Comparison of ENCODE assay signal across 1 cellular context in the genomic region with DNA sequence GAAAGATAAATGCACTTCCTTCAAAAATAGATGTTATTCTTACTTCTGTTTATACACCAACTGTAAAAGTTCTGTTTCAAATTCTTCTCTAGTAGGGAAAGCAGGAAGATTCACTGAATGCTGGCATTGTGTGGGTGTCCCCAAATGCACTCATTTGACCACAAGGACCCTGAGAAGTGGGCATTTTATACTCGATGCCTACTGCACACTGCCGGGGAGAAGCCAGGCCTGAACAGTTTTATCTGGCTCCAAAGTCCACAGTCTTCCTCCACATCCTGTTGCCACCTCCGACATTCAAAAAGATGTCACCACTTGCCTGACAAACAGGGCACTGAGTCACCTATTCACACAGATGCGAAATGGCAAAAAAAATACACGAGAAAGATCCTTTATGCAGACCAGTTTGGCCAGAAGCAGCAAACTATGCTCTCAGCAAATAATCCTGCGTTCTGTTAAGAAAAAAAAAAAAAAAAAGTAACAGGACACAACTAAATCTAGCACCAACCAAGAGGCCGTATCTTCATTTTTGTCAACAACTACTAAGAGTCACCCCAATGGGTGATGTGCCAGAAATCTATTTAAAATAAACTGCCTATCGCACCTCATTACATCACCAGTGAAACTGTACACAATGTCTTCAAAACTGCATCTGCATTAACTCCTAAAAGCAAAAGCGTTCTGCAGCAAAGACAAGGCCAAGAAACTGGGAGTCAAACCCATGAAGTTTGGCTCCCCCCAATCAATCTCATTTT.
TF ChIP-seq lines count a peak whose summit lies in the region.

No MANE protein-coding gene starts in this region.

TF ChIP-seq in HepG2, 621 proteins besides CTCF, POLR2A, EP300 and RAD21 (continued from another document and continues in another):
- TF ChIP-seq, protein P1, sequence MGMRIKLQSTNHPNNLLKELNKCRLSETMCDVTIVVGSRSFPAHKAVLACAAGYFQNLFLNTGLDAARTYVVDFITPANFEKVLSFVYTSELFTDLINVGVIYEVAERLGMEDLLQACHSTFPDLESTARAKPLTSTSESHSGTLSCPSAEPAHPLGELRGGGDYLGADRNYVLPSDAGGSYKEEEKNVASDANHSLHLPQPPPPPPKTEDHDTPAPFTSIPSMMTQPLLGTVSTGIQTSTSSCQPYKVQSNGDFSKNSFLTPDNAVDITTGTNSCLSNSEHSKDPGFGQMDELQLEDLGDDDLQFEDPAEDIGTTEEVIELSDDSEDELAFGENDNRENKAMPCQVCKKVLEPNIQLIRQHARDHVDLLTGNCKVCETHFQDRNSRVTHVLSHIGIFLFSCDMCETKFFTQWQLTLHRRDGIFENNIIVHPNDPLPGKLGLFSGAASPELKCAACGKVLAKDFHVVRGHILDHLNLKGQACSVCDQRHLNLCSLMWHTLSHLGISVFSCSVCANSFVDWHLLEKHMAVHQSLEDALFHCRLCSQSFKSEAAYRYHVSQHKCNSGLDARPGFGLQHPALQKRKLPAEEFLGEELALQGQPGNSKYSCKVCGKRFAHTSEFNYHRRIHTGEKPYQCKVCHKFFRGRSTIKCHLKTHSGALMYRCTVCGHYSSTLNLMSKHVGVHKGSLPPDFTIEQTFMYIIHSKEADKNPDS (CRISPR knock-in tag; IDR thresholded peaks at IDR 0.05): no peak
- TF ChIP-seq ZNF17 (CRISPR knock-in tag; IDR thresholded peaks at IDR 0.05): no peak
- TF ChIP-seq, protein P2, sequence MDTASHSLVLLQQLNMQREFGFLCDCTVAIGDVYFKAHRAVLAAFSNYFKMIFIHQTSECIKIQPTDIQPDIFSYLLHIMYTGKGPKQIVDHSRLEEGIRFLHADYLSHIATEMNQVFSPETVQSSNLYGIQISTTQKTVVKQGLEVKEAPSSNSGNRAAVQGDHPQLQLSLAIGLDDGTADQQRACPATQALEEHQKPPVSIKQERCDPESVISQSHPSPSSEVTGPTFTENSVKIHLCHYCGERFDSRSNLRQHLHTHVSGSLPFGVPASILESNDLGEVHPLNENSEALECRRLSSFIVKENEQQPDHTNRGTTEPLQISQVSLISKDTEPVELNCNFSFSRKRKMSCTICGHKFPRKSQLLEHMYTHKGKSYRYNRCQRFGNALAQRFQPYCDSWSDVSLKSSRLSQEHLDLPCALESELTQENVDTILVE (CRISPR knock-in tag; IDR thresholded peaks at IDR 0.05): no peak
- TF ChIP-seq, protein P3, sequence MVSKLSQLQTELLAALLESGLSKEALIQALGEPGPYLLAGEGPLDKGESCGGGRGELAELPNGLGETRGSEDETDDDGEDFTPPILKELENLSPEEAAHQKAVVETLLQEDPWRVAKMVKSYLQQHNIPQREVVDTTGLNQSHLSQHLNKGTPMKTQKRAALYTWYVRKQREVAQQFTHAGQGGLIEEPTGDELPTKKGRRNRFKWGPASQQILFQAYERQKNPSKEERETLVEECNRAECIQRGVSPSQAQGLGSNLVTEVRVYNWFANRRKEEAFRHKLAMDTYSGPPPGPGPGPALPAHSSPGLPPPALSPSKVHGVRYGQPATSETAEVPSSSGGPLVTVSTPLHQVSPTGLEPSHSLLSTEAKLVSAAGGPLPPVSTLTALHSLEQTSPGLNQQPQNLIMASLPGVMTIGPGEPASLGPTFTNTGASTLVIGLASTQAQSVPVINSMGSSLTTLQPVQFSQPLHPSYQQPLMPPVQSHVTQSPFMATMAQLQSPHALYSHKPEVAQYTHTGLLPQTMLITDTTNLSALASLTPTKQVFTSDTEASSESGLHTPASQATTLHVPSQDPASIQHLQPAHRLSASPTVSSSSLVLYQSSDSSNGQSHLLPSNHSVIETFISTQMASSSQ (IDR thresholded peaks at IDR 0.05; ENCODE audit: low read depth): no peak
- TF ChIP-seq, protein P3 (CRISPR knock-in tag; IDR thresholded peaks at IDR 0.05; ENCODE audit: borderline replicate concordance): 0 out of 2 replicates have a peak, but pooled peaks have one; percentile 19
- no peak for TF ChIP-seq ZNF24 (IDR thresholded peaks at IDR 0.05)
- TF ChIP-seq KLF9 (CRISPR knock-in tag; IDR thresholded peaks at IDR 0.05; ENCODE audit: low read depth): no peak
- no peak for TF ChIP-seq RFXANK (CRISPR knock-in tag; IDR thresholded peaks at IDR 0.05)
- peak; percentile 100 for TF ChIP-seq ZNF343 (CRISPR knock-in tag; IDR thresholded peaks at IDR 0.05)
- TF ChIP-seq, protein P4, sequence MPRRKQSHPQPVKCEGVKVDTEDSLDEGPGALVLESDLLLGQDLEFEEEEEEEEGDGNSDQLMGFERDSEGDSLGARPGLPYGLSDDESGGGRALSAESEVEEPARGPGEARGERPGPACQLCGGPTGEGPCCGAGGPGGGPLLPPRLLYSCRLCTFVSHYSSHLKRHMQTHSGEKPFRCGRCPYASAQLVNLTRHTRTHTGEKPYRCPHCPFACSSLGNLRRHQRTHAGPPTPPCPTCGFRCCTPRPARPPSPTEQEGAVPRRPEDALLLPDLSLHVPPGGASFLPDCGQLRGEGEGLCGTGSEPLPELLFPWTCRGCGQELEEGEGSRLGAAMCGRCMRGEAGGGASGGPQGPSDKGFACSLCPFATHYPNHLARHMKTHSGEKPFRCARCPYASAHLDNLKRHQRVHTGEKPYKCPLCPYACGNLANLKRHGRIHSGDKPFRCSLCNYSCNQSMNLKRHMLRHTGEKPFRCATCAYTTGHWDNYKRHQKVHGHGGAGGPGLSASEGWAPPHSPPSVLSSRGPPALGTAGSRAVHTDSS (CRISPR knock-in tag; conservative IDR thresholded peaks at IDR 0.05): no peak
- TF ChIP-seq, protein P5, sequence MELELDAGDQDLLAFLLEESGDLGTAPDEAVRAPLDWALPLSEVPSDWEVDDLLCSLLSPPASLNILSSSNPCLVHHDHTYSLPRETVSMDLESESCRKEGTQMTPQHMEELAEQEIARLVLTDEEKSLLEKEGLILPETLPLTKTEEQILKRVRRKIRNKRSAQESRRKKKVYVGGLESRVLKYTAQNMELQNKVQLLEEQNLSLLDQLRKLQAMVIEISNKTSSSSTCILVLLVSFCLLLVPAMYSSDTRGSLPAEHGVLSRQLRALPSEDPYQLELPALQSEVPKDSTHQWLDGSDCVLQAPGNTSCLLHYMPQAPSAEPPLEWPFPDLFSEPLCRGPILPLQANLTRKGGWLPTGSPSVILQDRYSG (CRISPR knock-in tag; IDR thresholded peaks at IDR 0.05): 0 out of 2 replicates have a peak, but pooled peaks have one; percentile 30
- TF ChIP-seq MYC (CRISPR knock-in tag; IDR thresholded peaks at IDR 0.05; ENCODE audit: borderline replicate concordance): 0 out of 2 replicates have a peak, but pooled peaks have one; percentile 25
- TF ChIP-seq ZNF318 (CRISPR knock-in tag; IDR thresholded peaks at IDR 0.05): no peak
- no peak for TF ChIP-seq ARNT (IDR thresholded peaks at IDR 0.05)
- no peak for TF ChIP-seq RELA (CRISPR knock-in tag; IDR thresholded peaks at IDR 0.05)
- no peak for TF ChIP-seq MTF2 (CRISPR knock-in tag; IDR thresholded peaks at IDR 0.05; ENCODE audit: borderline replicate concordance)
- peak; percentile 73 for TF ChIP-seq ZGPAT (CRISPR knock-in tag; IDR thresholded peaks at IDR 0.05)
- TF ChIP-seq ZNF446 (CRISPR knock-in tag; IDR thresholded peaks at IDR 0.05): no peak
- TF ChIP-seq CREM (IDR thresholded peaks at IDR 0.05): peak; percentile 45; the same call in 1 of the 2 replicates
- no peak for TF ChIP-seq CREM (CRISPR knock-in tag; IDR thresholded peaks at IDR 0.05)
- TF ChIP-seq ELK4 (CRISPR knock-in tag; IDR thresholded peaks at IDR 0.05; ENCODE audit: borderline replicate concordance): no peak
- no peak for TF ChIP-seq MIXL1 (CRISPR knock-in tag; IDR thresholded peaks at IDR 0.05)
- TF ChIP-seq NFE2 (CRISPR knock-in tag; IDR thresholded peaks at IDR 0.05): no peak
- no peak for TF ChIP-seq ZNF691 (CRISPR knock-in tag; IDR thresholded peaks at IDR 0.05; ENCODE audit: borderline replicate concordance, low read depth)
- no peak for TF ChIP-seq SIN3B (IDR thresholded peaks at IDR 0.05; ENCODE audit: low read length)
- TF ChIP-seq CBX2 (IDR thresholded peaks at IDR 0.05; ENCODE audit: low read depth, low read length): no peak
- TF ChIP-seq CBX2 (CRISPR knock-in tag; IDR thresholded peaks at IDR 0.05; ENCODE audit: low read depth): no peak
- TF ChIP-seq SMAD3 (CRISPR knock-in tag; IDR thresholded peaks at IDR 0.05): peak; percentile 19; the same call in 1 of the 2 replicates
- TF ChIP-seq DMAP1 (CRISPR knock-in tag; IDR thresholded peaks at IDR 0.05): 0 out of 2 replicates have a peak, but pooled peaks have one; percentile 50
